ENCODE assay signal across 8 cellular contexts in the genomic region with DNA sequence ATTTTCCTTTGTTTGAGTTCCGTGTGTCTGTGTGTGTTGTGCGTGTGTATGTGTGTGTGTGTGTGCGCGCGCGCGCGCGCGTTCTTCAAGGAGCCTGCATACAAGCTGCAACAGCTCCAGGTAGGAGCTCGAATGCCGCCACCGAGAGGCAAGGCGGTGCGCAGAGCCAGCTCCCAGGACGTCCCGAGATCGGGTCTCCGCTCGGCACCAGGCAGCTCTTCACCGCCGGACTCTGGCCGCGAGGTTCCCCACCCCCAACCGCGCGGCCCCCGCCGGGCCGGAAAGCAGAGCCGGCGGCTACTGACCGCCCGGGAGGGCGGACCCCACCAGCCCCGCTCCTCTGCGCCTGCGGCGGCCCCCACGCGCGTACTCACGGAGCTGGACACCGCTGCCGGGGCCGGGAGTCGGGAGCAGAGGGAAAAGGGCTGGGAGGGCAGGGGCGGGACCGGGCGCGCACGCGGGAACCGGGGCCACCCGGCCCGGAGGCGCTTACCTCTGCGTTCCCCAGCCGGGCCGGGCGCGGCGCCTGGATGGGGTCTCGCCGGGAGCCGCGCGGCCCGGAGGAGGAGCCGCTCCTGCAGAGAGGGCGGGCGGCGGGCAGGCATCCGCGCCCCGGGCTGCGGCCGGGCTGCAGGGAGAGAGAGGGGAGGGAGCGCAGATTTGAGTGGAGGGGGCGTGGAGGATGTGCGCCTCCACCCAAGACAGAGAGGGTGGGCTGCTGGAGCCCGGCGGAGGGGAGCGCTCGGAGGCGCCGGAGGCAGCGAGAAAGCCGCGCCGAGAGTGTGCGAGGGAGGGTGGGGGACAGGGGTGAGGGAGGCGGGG. TPM values are rescaled to one million over a fixed set of nuclear protein-coding genes. Genes with fewer than 3 reads are reported as not detected.
DNase-seq lines count a peak whose midpoint lies in the region; ATAC-seq and TF ChIP-seq lines count a peak whose summit lies in the region.

No MANE protein-coding gene starts in this region.

- peak overlapping the region; percentile 90 to 98 (median 96) for H3K4me2 ChIP-seq in BLaER1 treated with 17β-estradiol and CSF1 and Interleukin-3, amounts not matched to agents 10 nM and 100 nM

- H3K4me3 ChIP-seq in BLaER1 treated with 17β-estradiol and CSF1 and Interleukin-3, amounts not matched to agents 10 nM and 100 nM = peak overlapping the region; percentile 56 to 75 (median 64)
- H3K4me3 ChIP-seq in H7 (ENCODE audit: insufficient read depth, low read depth, low read length) = peak overlapping the region; percentile 81
- peak overlapping the region; percentile 67 to 72 for H3K4me3 ChIP-seq in Panc1 (ENCODE audit: low read depth in 2 of 2, low read length in 2 of 2)
- H3K4me3 ChIP-seq in skin epidermis = peak overlapping the region; percentile 60 to 84 (median 77)

- H3K9ac ChIP-seq in BLaER1 treated with 17β-estradiol and CSF1 and Interleukin-3, amounts not matched to agents 10 nM and 100 nM = peak overlapping the region in 10 of 11 experiments; percentile 14 to 72 (median 56); a peak in 18 of 22 replicates

- TF ChIP-seq CTCF in Panc1 (IDR thresholded peaks at IDR 0.05) = peak; percentile 55

- no peaks in the 10 kb centered on the region for H3K36me3 ChIP-seq in BLaER1 treated with 17β-estradiol and CSF1 and Interleukin-3, amounts not matched to agents 10 nM and 100 nM
- no peaks in the 10 kb centered on the region for H3K36me3 ChIP-seq in H7 (replicated peaks; ENCODE audit: control insufficient read depth, insufficient read depth, low read length)
- no peaks in the 10 kb centered on the region for H3K36me3 ChIP-seq in Panc1 (ENCODE audit: control insufficient read depth, insufficient read depth, low read length)

- no peak overlapping the region for H3K27ac ChIP-seq in BLaER1 treated with 17β-estradiol and CSF1 and Interleukin-3, amounts not matched to agents 10 nM and 100 nM
- peak overlapping the region; percentile 73 for H3K27ac ChIP-seq in Panc1 (ENCODE audit: low read length)
- peak overlapping the region; percentile 27 to 97 (median 89) for H3K27ac ChIP-seq in skin epidermis

- no TSS peak for BruUV-seq in Panc1 (replicated peaks; lab: Mats Ljungman, UMichigan)

- peaks cover 17 to 28% (median 25%) of the 10 kb centered on the region in 10 experiments for H3K4me1 ChIP-seq in BLaER1 treated with 17β-estradiol and CSF1 and Interleukin-3, amounts not matched to agents 10 nM and 100 nM
- peaks cover 30% of the 10 kb centered on the region for H3K4me1 ChIP-seq in Panc1 (ENCODE audit: control insufficient read depth, insufficient read depth, low read length)

- intact Hi-C loops in Panc1 (cut with micrococcal nuclease; ENCODE audit: unreplicated experiment) = loop anchor here (5.0 kb wide), 1 partner anchor 183 kb away; no protein-coding TSS in a partner anchor

- H3K9me3 ChIP-seq in BLaER1 treated with 17β-estradiol and CSF1 and Interleukin-3, amounts not matched to agents 10 nM and 100 nM (replicated peaks in 1 of 11) = no peaks in the 10 kb centered on the region; a peak in 1 of 22 replicates
- no peaks in the 10 kb centered on the region for H3K9me3 ChIP-seq in Panc1 (ENCODE audit: control insufficient read depth, insufficient read depth, low read depth, low read length)

- CTCF ChIA-PET in Panc1 (lab: Charles Lee) = interaction anchor here (0.6 to 1.4 kb wide), 2 partner anchors 33 to 56 kb away, joined by 3 to 5 read pairs; no protein-coding TSS in a partner anchor

- DNase-seq in H7 (peak; percentile 89), Panc1 (ENCODE audit: low read depth, low spot score) (no peak), cerebellar cortex (ENCODE audit: low spot score) (peak; percentile 68), iris pigment epithelial cell (ENCODE audit: low read depth) (peak; percentile 80)

- ATAC-seq in Panc1 (peak; percentile 90), GM19023 (IDR thresholded peaks at IDR 0.05; ENCODE audit: unreplicated experiment) (no peak), GM21737 (IDR thresholded peaks at IDR 0.05; ENCODE audit: unreplicated experiment) (no peak)

- in situ Hi-C loops in Panc1 (cut with HindIII; ENCODE audit: low pct_unique_long_range_greater_than_20kb, low sequenced_read_pairs) = no loop called here

- peaks cover 60 to 76% (median 70%) of the 10 kb centered on the region in 11 experiments for H3K27me3 ChIP-seq in BLaER1 treated with 17β-estradiol and CSF1 and Interleukin-3, amounts not matched to agents 10 nM and 100 nM
- no peaks in the 10 kb centered on the region for H3K27me3 ChIP-seq in H7 (ENCODE audit: control insufficient read depth, insufficient read depth, low read length)
- H3K27me3 ChIP-seq in Panc1 (ENCODE audit: control insufficient read depth, insufficient read depth, low read length) = no peaks in the 10 kb centered on the region

- POLR2A ChIA-PET in Panc1 (lab: Charles Lee) = interaction anchor here (0.6 to 0.8 kb wide), 6 partner anchors 8 to 219 kb away, joined by 3 to 8 read pairs (median 6); no protein-coding TSS in a partner anchor

- H4K20me1 ChIP-seq in BLaER1 treated with 17β-estradiol and CSF1 and Interleukin-3, amounts not matched to agents 10 nM and 100 nM = peaks cover 0 to 7% (median 0%) of the 10 kb centered on the region in 11 experiments; a peak in 6 of 22 replicates

RNA-seq across cellular contexts. Expression of a gene that starts 40.3 kb away (rescaled TPM):
- total RNA-seq in H7 (2014; rRNA removed; shearing (Covaris generic)) = 41.8 and 50.3 TPM in 2 replicates
- total RNA-seq in Panc1 (2021; ENCODE audit: unreplicated experiment) = 85.2 TPM
- 120 TPM for polyA plus RNA-seq in Panc1 (2012; ENCODE audit: insufficient read length)

Comparison
In these comparisons a context has a peak if more than half of its experiments do, and no peak if none do; other contexts are left out.
1. H3K27ac ChIP-seq: peak in Panc1 (single experiment) and skin epidermis (21 of 21); none in BLaER1 treated with 17β-estradiol and CSF1 and Interleukin-3, amounts not matched to agents 10 nM and 100 nM (0 of 11).
2. Peak in every context shown above with its lines, with median percentiles within 50 percentile points of each other: H3K4me3 ChIP-seq.